ENCODE assay signal across 12 cellular contexts in the genomic region with DNA sequence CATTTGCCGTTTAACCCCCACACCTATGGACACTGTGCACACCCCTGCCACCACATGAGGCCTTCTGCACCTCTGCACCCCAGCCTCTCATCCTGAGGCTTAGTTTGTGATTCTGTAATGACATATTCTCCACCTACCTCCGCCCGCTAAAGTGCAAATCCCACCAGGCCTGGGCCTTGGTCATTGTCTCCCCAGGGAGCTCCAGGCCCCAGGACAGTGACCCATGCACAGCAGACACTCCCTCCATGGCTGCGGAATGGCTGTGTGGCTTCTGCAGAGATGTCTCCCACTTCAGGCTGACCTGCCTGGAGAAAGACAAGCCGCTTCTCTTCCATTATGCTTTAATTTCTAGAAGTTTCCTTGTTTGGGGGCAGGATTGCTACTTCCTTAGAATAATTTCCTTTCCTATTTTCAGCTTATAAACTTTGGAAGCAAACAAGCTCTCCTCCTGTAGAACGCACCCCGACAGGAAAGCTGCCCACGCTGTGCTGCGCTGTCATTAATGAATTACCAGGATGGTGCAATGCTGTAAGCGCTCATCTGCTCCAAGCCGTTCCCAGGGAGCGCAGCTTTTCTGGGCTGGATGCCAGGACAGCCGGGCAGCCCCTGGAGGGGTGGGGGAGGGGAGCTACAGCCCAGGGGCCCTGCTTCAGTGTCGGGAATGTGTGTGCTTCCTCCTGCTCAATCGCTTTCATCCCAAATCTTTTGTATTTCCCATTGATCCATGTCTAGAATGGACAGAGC.
DNase-seq lines count a peak whose midpoint lies in the region; TF ChIP-seq lines count a peak whose summit lies in the region.
"Had no signal": no experiment of that assay in that cellular context is flagged by ENCODE, and none has a peak within 500 bp of the region (broad histone marks: within the 10 kb centered on the region; RNA-seq: fewer than 3 reads in every experiment).

No MANE protein-coding gene starts in this region.

- no peak overlapping the region for H3K4me3 ChIP-seq in sigmoid colon

- no peak for TF ChIP-seq CTCF in sigmoid colon (IDR thresholded peaks at IDR 0.05)

- no peak for TF ChIP-seq POLR2A in sigmoid colon (IDR thresholded peaks at IDR 0.05)

- no peaks in the 10 kb centered on the region for H3K9me3 ChIP-seq in sigmoid colon

- DNase-seq in NCI-H2029 (lab: John Stamatoyannopoulos, UW), result peak; percentile 31
- DNase-seq in NCI-H2029 treated with DMSO at 0.1 percent for 48 hours (lab: John Stamatoyannopoulos, UW), result no peak
- DNase-seq in NCI-H345 treated with DMSO at 0.1 percent for 48 hours (lab: John Stamatoyannopoulos, UW; ENCODE audit: unreplicated experiment), result peak; percentile 45
- peak; percentile 38 for DNase-seq in ecto neural progenitor cell (ENCODE audit: low spot score)
- DNase-seq in sigmoid colon, result peak; percentile 30
- no peak for DNase-seq in activated T-cell treated with anti-CD3 and anti-CD28 coated beads for 4 hours
- DNase-seq in stimulated activated naive CD4-positive, alpha-beta T cell treated with Interleukin-2 at 50 U/mL for 16 hours (lab: John Stamatoyannopoulos, UW), result no peak
- DNase-seq in AG08395 (ENCODE audit: low spot score), result no peak
- DNase-seq: activated naive CD4-positive, alpha-beta T cell; cerebellar nuclear complex; stimulated activated CD4-positive, alpha-beta T cell treated with anti-CD3 and anti-CD28 coated beads, Interleukin-2, amount 100 ng/mL, for 48 hours; stimulated activated naive CD8-positive, alpha-beta T cell treated with anti-CD3 and anti-CD28 coated beads, Interleukin-15, amount 100 ng/mL, for 72 hours had no signal

- H3K36me3 ChIP-seq in sigmoid colon, result no peaks in the 10 kb centered on the region

- 23 to 54% methylated on average over 15 of the region's 15 CpGs for WGBS in sigmoid colon, 2 donors

- H3K4me1 ChIP-seq in sigmoid colon, result no peaks in the 10 kb centered on the region

- intact Hi-C loops in sigmoid colon (cut with DNase I), result no loop called here

- TF ChIP-seq EP300 in sigmoid colon (IDR thresholded peaks at IDR 0.05), result no peak

- peaks cover 0 to 41% (median 0%) of the 10 kb centered on the region in 3 donors for H3K27me3 ChIP-seq in sigmoid colon

- H3K27ac ChIP-seq in sigmoid colon, result no peak overlapping the region

Comparison
In these comparisons a context has a peak if more than half of its experiments do, and no peak if none do; other contexts are left out.
1. DNase-seq: peak in NCI-H2029 (single experiment), NCI-H345 treated with DMSO at 0.1 percent for 48 hours (single experiment), ecto neural progenitor cell (single experiment) and sigmoid colon (single experiment); none in NCI-H2029 treated with DMSO at 0.1 percent for 48 hours (single experiment), activated T-cell treated with anti-CD3 and anti-CD28 coated beads for 4 hours (single experiment), stimulated activated naive CD4-positive, alpha-beta T cell treated with Interleukin-2 at 50 U/mL for 16 hours (single experiment) and AG08395 (single experiment).